Comparison of ENCODE assay signal across 1 cellular context in genomic region chr16:71811261-71811803, GRCh38.
TF ChIP-seq lines count a peak whose summit lies in the region.

No MANE protein-coding gene starts in this region.

TF ChIP-seq in K562, 482 proteins besides CTCF, POLR2A, EP300 and RAD21:
- TF ChIP-seq PRMT5 (CRISPR knock-in tag; IDR thresholded peaks at IDR 0.05) = no peak
- TF ChIP-seq, protein P1, sequence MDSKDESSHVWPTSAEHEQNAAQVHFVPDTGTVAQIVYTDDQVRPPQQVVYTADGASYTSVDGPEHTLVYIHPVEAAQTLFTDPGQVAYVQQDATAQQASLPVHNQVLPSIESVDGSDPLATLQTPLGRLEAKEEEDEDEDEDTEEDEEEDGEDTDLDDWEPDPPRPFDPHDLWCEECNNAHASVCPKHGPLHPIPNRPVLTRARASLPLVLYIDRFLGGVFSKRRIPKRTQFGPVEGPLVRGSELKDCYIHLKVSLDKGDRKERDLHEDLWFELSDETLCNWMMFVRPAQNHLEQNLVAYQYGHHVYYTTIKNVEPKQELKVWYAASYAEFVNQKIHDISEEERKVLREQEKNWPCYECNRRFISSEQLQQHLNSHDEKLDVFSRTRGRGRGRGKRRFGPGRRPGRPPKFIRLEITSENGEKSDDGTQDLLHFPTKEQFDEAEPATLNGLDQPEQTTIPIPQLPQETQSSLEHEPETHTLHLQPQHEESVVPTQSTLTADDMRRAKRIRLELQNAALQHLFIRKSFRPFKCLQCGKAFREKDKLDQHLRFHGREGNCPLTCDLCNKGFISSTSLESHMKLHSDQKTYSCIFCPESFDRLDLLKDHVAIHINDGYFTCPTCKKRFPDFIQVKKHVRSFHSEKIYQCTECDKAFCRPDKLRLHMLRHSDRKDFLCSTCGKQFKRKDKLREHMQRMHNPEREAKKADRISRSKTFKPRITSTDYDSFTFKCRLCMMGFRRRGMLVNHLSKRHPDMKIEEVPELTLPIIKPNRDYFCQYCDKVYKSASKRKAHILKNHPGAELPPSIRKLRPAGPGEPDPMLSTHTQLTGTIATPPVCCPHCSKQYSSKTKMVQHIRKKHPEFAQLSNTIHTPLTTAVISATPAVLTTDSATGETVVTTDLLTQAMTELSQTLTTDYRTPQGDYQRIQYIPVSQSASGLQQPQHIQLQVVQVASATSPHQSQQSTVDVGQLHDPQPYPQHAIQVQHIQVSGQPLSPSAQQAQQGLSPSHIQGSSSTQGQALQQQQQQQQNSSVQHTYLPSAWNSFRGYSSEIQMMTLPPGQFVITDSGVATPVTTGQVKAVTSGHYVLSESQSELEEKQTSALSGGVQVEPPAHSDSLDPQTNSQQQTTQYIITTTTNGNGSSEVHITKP (IDR thresholded peaks at IDR 0.05; ENCODE audit: partially characterized antibody) = peak; percentile 66
- TF ChIP-seq ZNF165 (CRISPR knock-in tag; IDR thresholded peaks at IDR 0.05; ENCODE audit: borderline replicate concordance) = no peak
- TF ChIP-seq ZNF316 (IDR thresholded peaks at IDR 0.05) = 0 out of 2 replicates have a peak, but pooled peaks have one; percentile 14
- no peak for TF ChIP-seq TAF9B (IDR thresholded peaks at IDR 0.05; ENCODE audit: partially characterized antibody)
TF ChIP-seq in K562: peak in this region for 2.
